1 cellular context compared by ENCODE assay signal in genomic region chr1:235367000-235367908, GRCh38.
TF ChIP-seq lines count a peak whose summit lies in the region.

A gene with protein sequence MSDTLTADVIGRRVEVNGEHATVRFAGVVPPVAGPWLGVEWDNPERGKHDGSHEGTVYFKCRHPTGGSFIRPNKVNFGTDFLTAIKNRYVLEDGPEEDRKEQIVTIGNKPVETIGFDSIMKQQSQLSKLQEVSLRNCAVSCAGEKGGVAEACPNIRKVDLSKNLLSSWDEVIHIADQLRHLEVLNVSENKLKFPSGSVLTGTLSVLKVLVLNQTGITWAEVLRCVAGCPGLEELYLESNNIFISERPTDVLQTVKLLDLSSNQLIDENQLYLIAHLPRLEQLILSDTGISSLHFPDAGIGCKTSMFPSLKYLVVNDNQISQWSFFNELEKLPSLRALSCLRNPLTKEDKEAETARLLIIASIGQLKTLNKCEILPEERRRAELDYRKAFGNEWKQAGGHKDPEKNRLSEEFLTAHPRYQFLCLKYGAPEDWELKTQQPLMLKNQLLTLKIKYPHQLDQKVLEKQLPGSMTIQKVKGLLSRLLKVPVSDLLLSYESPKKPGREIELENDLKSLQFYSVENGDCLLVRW (plus strand): TSS chr1:235367427. CDS start chr1:235380050, 12,623 bp downstream.

TF ChIP-seq in A549, 52 proteins besides CTCF, POLR2A, EP300 and RAD21 (continued from another document):
- no peak for TF ChIP-seq ZFP36 (IDR thresholded peaks at IDR 0.05; ENCODE audit: borderline replicate concordance, partially characterized antibody)
- no peak; the same call in 1 of the 2 replicates for TF ChIP-seq ZNF302 (CRISPR knock-in tag; IDR thresholded peaks at IDR 0.05)
- TF ChIP-seq MYC (IDR thresholded peaks at IDR 0.05; ENCODE audit: borderline replicate concordance, low read length), result 0 out of 2 replicates have a peak, but pooled peaks have one; percentile 28
- no peak for TF ChIP-seq HDAC2 (IDR thresholded peaks at IDR 0.05)
- no peak for TF ChIP-seq NPAS2 (CRISPR knock-in tag; IDR thresholded peaks at IDR 0.05; ENCODE audit: borderline replicate concordance)
- TF ChIP-seq HEYL (CRISPR knock-in tag; IDR thresholded peaks at IDR 0.05), result no peak
- TF ChIP-seq PBX3 (IDR thresholded peaks at IDR 0.05), result peak; percentile 72; the same call in 1 of the 2 replicates
- TF ChIP-seq KDM1A (IDR thresholded peaks at IDR 0.05; ENCODE audit: low read depth), result no peak
- no peak for TF ChIP-seq FOSB (CRISPR knock-in tag; IDR thresholded peaks at IDR 0.05)
- no peak for TF ChIP-seq SMC3 (IDR thresholded peaks at IDR 0.05)
- no peak for TF ChIP-seq CHD4 (IDR thresholded peaks at IDR 0.05; ENCODE audit: borderline replicate concordance)
- TF ChIP-seq EHF (CRISPR knock-in tag; IDR thresholded peaks at IDR 0.05), result no peak
- TF ChIP-seq ESRRA (IDR thresholded peaks at IDR 0.05; ENCODE audit: borderline replicate concordance, low read length), result no peak
- TF ChIP-seq GATA3 (IDR thresholded peaks at IDR 0.05; ENCODE audit: borderline replicate concordance), result no peak
- no peak for TF ChIP-seq TFCP2L1 (CRISPR knock-in tag; IDR thresholded peaks at IDR 0.05)
- TF ChIP-seq NFE2L2 (conservative IDR thresholded peaks at IDR 0.05; ENCODE audit: low read length), result no peak
- no peak for TF ChIP-seq NR3C1 (IDR thresholded peaks at IDR 0.05)
- no peak for TF ChIP-seq POLR2AphosphoS2 (conservative IDR thresholded peaks at IDR 0.05; ENCODE audit: low read length)
- TF ChIP-seq RARB (CRISPR knock-in tag; IDR thresholded peaks at IDR 0.05), result no peak
- TF ChIP-seq CBX8 (IDR thresholded peaks at IDR 0.05), result no peak
- no peak for TF ChIP-seq RNF2 (IDR thresholded peaks at IDR 0.05; ENCODE audit: borderline replicate concordance, low read depth)
- TF ChIP-seq, protein P1, sequence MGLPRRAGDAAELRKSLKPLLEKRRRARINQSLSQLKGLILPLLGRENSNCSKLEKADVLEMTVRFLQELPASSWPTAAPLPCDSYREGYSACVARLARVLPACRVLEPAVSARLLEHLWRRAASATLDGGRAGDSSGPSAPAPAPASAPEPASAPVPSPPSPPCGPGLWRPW (IDR thresholded peaks at IDR 0.05), result no peak
- TF ChIP-seq SREBF2 (IDR thresholded peaks at IDR 0.05), result no peak
- TF ChIP-seq HOXB5 (CRISPR knock-in tag; IDR thresholded peaks at IDR 0.05), result no peak
- peak; percentile 62 to 85; a peak in 3 of 5 replicates for TF ChIP-seq JUN (IDR thresholded peaks at IDR 0.05)
- no peak for TF ChIP-seq RCOR1 (IDR thresholded peaks at IDR 0.05; ENCODE audit: low read depth, low read length)
- peak; percentile 60; the same call in 1 of the 3 replicates for TF ChIP-seq BCL3 (IDR thresholded peaks at IDR 0.05)
- TF ChIP-seq CBX2 (IDR thresholded peaks at IDR 0.05; ENCODE audit: borderline replicate concordance, low read depth), result no peak
- no peak for TF ChIP-seq KDM5A (IDR thresholded peaks at IDR 0.05)
- no peak; the same call in 1 of the 2 replicates for TF ChIP-seq HOXB13 (CRISPR knock-in tag; IDR thresholded peaks at IDR 0.05; ENCODE audit: low read depth)
- TF ChIP-seq, protein P2, sequence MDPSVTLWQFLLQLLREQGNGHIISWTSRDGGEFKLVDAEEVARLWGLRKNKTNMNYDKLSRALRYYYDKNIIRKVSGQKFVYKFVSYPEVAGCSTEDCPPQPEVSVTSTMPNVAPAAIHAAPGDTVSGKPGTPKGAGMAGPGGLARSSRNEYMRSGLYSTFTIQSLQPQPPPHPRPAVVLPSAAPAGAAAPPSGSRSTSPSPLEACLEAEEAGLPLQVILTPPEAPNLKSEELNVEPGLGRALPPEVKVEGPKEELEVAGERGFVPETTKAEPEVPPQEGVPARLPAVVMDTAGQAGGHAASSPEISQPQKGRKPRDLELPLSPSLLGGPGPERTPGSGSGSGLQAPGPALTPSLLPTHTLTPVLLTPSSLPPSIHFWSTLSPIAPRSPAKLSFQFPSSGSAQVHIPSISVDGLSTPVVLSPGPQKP (IDR thresholded peaks at IDR 0.05; ENCODE audit: low read depth, low read length), result no peak
- no peak for TF ChIP-seq MAZ (IDR thresholded peaks at IDR 0.05; ENCODE audit: borderline replicate concordance, low read depth, low read length)
- TF ChIP-seq MAFK (IDR thresholded peaks at IDR 0.05; ENCODE audit: partially characterized antibody), result no peak
- TF ChIP-seq EHMT2 (IDR thresholded peaks at IDR 0.05; ENCODE audit: low read depth), result no peak
- TF ChIP-seq ZC3H11A (IDR thresholded peaks at IDR 0.05), result no peak
- peak; percentile 54 for TF ChIP-seq BHLHE40 (IDR thresholded peaks at IDR 0.05; ENCODE audit: low read depth, low read length)
- TF ChIP-seq TP53 (CRISPR knock-in tag; IDR thresholded peaks at IDR 0.05), result 0 out of 2 replicates have a peak, but pooled peaks have one; percentile 23
- no peak for TF ChIP-seq JUNB (IDR thresholded peaks at IDR 0.05)
- no peak for TF ChIP-seq ATOH8 (CRISPR knock-in tag; IDR thresholded peaks at IDR 0.05; ENCODE audit: low read depth)
- TF ChIP-seq CEBPB (IDR thresholded peaks at IDR 0.05), result no peak
